1 cellular context compared by ENCODE assay signal in genomic region chr3:129890125-129890524, GRCh38.
TF ChIP-seq lines count a peak whose summit lies in the region.

No MANE protein-coding gene starts in this region.

TF ChIP-seq in HepG2, 621 proteins besides CTCF, POLR2A, EP300 and RAD21 (continued from another document and continues in another):
- no peak for TF ChIP-seq MTF2 (CRISPR knock-in tag; IDR thresholded peaks at IDR 0.05; ENCODE audit: borderline replicate concordance)
- no peak for TF ChIP-seq ZNF276 (CRISPR knock-in tag; IDR thresholded peaks at IDR 0.05; ENCODE audit: low read depth)
- TF ChIP-seq PHF5A (CRISPR knock-in tag; IDR thresholded peaks at IDR 0.05; ENCODE audit: low read depth, unreplicated experiment): peak; percentile 52
- peak; percentile 20; the same call in 1 of the 2 replicates for TF ChIP-seq HDAC1 (CRISPR knock-in tag; IDR thresholded peaks at IDR 0.05)
- no peak for TF ChIP-seq NRL (CRISPR knock-in tag; IDR thresholded peaks at IDR 0.05; ENCODE audit: borderline replicate concordance)
- no peak for TF ChIP-seq DNMT1 (CRISPR knock-in tag; IDR thresholded peaks at IDR 0.05)
- TF ChIP-seq DMTF1 (CRISPR knock-in tag; IDR thresholded peaks at IDR 0.05): no peak
- TF ChIP-seq ZNF792 (CRISPR knock-in tag; IDR thresholded peaks at IDR 0.05): 0 out of 2 replicates have a peak, but pooled peaks have one; percentile 32
- TF ChIP-seq PBX2 (CRISPR knock-in tag; IDR thresholded peaks at IDR 0.05): peak; percentile 71
- TF ChIP-seq ZNF644 (CRISPR knock-in tag; IDR thresholded peaks at IDR 0.05; ENCODE audit: low read depth): peak; percentile 78; the same call in 1 of the 2 replicates
- peak; percentile 84 for TF ChIP-seq HNF4A (CRISPR knock-in tag; IDR thresholded peaks at IDR 0.05)
- TF ChIP-seq SALL1 (CRISPR knock-in tag; IDR thresholded peaks at IDR 0.05): peak; percentile 21; the same call in 1 of the 2 replicates
- TF ChIP-seq PAXIP1 (CRISPR knock-in tag; conservative IDR thresholded peaks at IDR 0.05): peak; percentile 65
- TF ChIP-seq ZNF879 (CRISPR knock-in tag; IDR thresholded peaks at IDR 0.05): no peak
- peak; percentile 44; the same call in 1 of the 2 replicates for TF ChIP-seq ERF (CRISPR knock-in tag; IDR thresholded peaks at IDR 0.05)
- TF ChIP-seq MIER3 (CRISPR knock-in tag; IDR thresholded peaks at IDR 0.05; ENCODE audit: borderline replicate concordance): 0 out of 2 replicates have a peak, but pooled peaks have one; percentile 23
- no peak for TF ChIP-seq FOXP1 (IDR thresholded peaks at IDR 0.05)
- TF ChIP-seq FOXP1 (CRISPR knock-in tag; IDR thresholded peaks at IDR 0.05): 0 out of 2 replicates have a peak, but pooled peaks have one; percentile 48
- peak; percentile 34; the same call in 1 of the 2 replicates for TF ChIP-seq ZNF614 (CRISPR knock-in tag; IDR thresholded peaks at IDR 0.05; ENCODE audit: borderline replicate concordance)
- TF ChIP-seq BCL6 (CRISPR knock-in tag; IDR thresholded peaks at IDR 0.05): 0 out of 2 replicates have a peak, but pooled peaks have one; percentile 11
- TF ChIP-seq IRF2 (CRISPR knock-in tag; IDR thresholded peaks at IDR 0.05): peak; percentile 60
- TF ChIP-seq AHDC1 (CRISPR knock-in tag; IDR thresholded peaks at IDR 0.05; ENCODE audit: borderline replicate concordance): peak; percentile 41; the same call in 1 of the 2 replicates
- no peak for TF ChIP-seq HNF1B (CRISPR knock-in tag; IDR thresholded peaks at IDR 0.05)
- peak; percentile 78 for TF ChIP-seq MIXL1 (CRISPR knock-in tag; IDR thresholded peaks at IDR 0.05)
- 0 out of 2 replicates have a peak, but pooled peaks have one; percentile 32 for TF ChIP-seq THAP11 (CRISPR knock-in tag; IDR thresholded peaks at IDR 0.05)
- no peak for TF ChIP-seq NR2F2 (IDR thresholded peaks at IDR 0.05; ENCODE audit: borderline replicate concordance, low read depth)
- TF ChIP-seq KMT2B (CRISPR knock-in tag; IDR thresholded peaks at IDR 0.05): 0 out of 2 replicates have a peak, but pooled peaks have one; percentile 30
- TF ChIP-seq RXRB (CRISPR knock-in tag; IDR thresholded peaks at IDR 0.05; ENCODE audit: borderline replicate concordance): peak; percentile 44; the same call in 1 of the 2 replicates
- TF ChIP-seq FOXP4 (CRISPR knock-in tag; IDR thresholded peaks at IDR 0.05): peak; percentile 64; the same call in 1 of the 2 replicates
- no peak for TF ChIP-seq ZNF33A (CRISPR knock-in tag; IDR thresholded peaks at IDR 0.05; ENCODE audit: borderline replicate concordance)
- TF ChIP-seq MAX (IDR thresholded peaks at IDR 0.05): peak; percentile 40; the same call in 1 of the 2 replicates
- peak; percentile 41; the same call in 1 of the 2 replicates for TF ChIP-seq FOXK1 (CRISPR knock-in tag; IDR thresholded peaks at IDR 0.05; ENCODE audit: borderline replicate concordance, low read depth)
- TF ChIP-seq ZNF20 (CRISPR knock-in tag; IDR thresholded peaks at IDR 0.05): no peak
- TF ChIP-seq GATAD2A (CRISPR knock-in tag; IDR thresholded peaks at IDR 0.05): 0 out of 2 replicates have a peak, but pooled peaks have one; percentile 32
- TF ChIP-seq ZMYM3 (CRISPR knock-in tag; IDR thresholded peaks at IDR 0.05): peak; percentile 73; the same call in 1 of the 2 replicates
